ENCODE assay signal across 1 cellular context in the genomic region with DNA sequence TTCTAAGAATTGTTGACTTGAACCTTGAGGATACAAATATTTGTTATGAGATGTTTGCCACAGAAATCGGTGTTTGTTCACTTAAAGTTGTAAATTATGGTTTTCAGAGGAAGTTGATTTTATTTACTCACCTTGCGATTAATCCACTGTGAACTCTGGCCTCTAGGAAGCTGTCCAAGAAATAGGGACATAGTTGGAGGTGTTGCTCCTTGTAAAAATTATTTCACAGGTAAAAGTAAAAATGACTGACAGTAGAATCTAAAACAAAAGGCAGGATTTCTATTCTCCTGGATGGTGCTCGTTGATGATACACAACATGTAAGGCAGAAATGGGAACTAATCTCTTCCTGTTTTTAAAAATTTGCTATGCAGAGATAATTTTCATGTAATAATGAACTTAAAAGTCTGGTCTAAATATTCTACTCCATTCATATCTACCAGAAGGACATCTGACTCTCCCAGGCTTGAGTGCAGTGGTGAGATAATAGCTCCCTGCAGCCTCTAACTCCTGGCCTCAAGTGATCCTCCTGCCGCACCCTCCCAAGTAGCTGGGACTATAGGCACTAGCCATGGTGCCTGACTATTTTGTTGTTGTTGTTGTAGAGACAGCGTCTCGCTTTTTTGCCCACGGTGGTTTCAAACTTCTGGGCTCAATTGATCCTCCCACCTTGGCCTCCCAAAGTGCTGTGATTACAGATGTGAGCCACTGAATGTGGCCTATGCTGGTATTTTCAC.
TF ChIP-seq lines count a peak whose summit lies in the region.

No MANE protein-coding gene starts in this region.

TF ChIP-seq in K562, 482 proteins besides CTCF, POLR2A, EP300 and RAD21 (continued from another document):
- TF ChIP-seq SMARCC2 (IDR thresholded peaks at IDR 0.05; ENCODE audit: low read depth) (peak; percentile 64; the same call in 1 of the 2 replicates), FOSL1 (tag; conservative IDR thresholded peaks at IDR 0.05) (0 out of 2 replicates have a peak, but pooled peaks have one; percentile 16), TEAD1 (CRISPR knock-in tag; IDR thresholded peaks at IDR 0.05) (peak in 1 of 2 experiments; percentile 44; a peak in 1 of 4 replicates), SMAD3 (CRISPR knock-in tag; conservative IDR thresholded peaks at IDR 0.05) (no peak), NONO (IDR thresholded peaks at IDR 0.05; ENCODE audit: low read depth in 2 of 2, low read length in 1 of 2) (peak in 1 of 2 experiments; percentile 53; a peak in 1 of 4 replicates), ERF (CRISPR knock-in tag; IDR thresholded peaks at IDR 0.05) (0 out of 2 replicates have a peak, but pooled peaks have one; percentile 61), RBM17 (IDR thresholded peaks at IDR 0.05; ENCODE audit: borderline replicate concordance, low read depth, low read length) (no peak), CXXC5 (CRISPR knock-in tag; IDR thresholded peaks at IDR 0.05) (peak; percentile 63)
